Comparison of ENCODE assay signal across 8 cellular contexts in the genomic region with DNA sequence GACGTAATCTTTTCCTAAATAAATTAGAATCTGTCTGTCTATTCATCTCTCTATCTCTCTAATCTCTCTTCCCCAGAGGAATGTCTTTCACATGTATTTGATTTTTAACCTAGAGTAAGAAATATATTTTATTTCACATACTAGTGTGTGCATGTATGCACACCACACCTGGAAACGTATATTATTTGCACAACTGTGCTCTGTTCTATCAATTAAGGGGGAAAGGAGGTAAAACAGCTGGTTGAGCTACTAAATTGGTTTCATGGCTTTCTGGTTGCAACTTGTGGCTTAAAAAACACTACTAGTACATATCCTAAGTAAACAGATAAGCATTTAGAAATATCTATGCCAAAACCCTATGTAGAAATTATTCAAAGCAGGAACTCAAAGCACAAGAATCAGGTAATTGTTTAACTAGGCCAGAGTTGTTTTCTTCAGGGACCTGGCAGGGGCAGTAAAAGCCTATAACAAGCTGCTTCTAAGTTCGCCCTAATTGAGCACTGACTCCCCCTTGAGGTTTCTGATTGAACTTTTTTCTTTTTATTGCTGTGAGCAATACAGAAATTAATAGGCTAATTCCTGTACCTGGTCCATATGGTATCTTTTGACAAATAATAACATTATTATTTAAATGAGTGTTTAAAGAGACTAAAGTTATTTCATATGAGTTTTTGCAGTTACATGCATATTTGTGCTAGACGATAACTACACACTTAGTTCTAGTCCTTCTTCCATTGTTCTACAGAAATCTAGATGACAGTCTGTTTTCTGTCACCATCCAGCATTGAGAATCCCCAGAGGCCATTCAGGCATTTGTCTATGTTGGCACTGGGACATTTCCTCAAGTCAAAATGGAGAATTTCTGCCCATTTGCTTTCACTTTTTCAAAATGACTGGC.
DNase-seq lines count a peak whose midpoint lies in the region; ATAC-seq lines count a peak whose summit lies in the region.

No MANE protein-coding gene starts in this region.

- no peaks in the 10 kb centered on the region for H3K4me1 ChIP-seq in aorta (ENCODE audit: control insufficient read depth in 1 of 2, insufficient read depth in 2 of 2, low read length in 2 of 2)

- H3K9me3 ChIP-seq in aorta (ENCODE audit: control insufficient read depth, low read length) = no peaks in the 10 kb centered on the region

- H3K36me3 ChIP-seq in aorta (ENCODE audit: control insufficient read depth in 1 of 2, insufficient read depth in 2 of 2, low read length in 1 of 2) = no peaks in the 10 kb centered on the region

- intact Hi-C loops in sciatic nerve (cut with DNase I) (no loop called here), aorta (cut with DNase I) (no loop called here)

- H3K4me3 ChIP-seq in aorta (ENCODE audit: low read length in 2 of 2) = no peak overlapping the region

- DNase-seq in ELR (ENCODE audit: low read depth) (peak; percentile 79), NCI-H69 (lab: John Stamatoyannopoulos, UW) (peak; percentile 85), cerebellar cortex (ENCODE audit: low spot score) (peak; percentile 48), medulla oblongata (ENCODE audit: extremely low spot score) (peak; percentile 64), sciatic nerve (ENCODE audit: low spot score) (no peak), aorta (no peak)

- peak; percentile 95 for ATAC-seq in GM21423 (IDR thresholded peaks at IDR 0.05; ENCODE audit: unreplicated experiment)
- ATAC-seq in HG03565 (IDR thresholded peaks at IDR 0.05; ENCODE audit: unreplicated experiment) = peak; percentile 93
- ATAC-seq in sciatic nerve = no peak
- ATAC-seq in aorta (ENCODE audit: low FRiP score) = no peak

- peaks cover 0 to 2% of the 10 kb centered on the region in 2 donors for H3K27me3 ChIP-seq in aorta (ENCODE audit: control insufficient read depth in 1 of 2, insufficient read depth in 2 of 2, low read length in 1 of 2)

- 16 to 22% methylated on average over 4 of the region's 4 CpGs for WGBS in aorta, 2 donors

- H3K27ac ChIP-seq in aorta (ENCODE audit: low read depth in 1 of 2, low read length in 2 of 2) = no peak overlapping the region

Comparison
In these comparisons a context has a peak if more than half of its experiments do, and no peak if none do; other contexts are left out.
1. DNase-seq: peak in ELR (single experiment), NCI-H69 (single experiment), cerebellar cortex (single experiment) and medulla oblongata (single experiment); none in sciatic nerve (single experiment) and aorta (0 of 2).
2. ATAC-seq: peak in GM21423 (single experiment) and HG03565 (single experiment); none in sciatic nerve (single experiment) and aorta (single experiment).